ENCODE assay signal across 34 cellular contexts in the genomic region with DNA sequence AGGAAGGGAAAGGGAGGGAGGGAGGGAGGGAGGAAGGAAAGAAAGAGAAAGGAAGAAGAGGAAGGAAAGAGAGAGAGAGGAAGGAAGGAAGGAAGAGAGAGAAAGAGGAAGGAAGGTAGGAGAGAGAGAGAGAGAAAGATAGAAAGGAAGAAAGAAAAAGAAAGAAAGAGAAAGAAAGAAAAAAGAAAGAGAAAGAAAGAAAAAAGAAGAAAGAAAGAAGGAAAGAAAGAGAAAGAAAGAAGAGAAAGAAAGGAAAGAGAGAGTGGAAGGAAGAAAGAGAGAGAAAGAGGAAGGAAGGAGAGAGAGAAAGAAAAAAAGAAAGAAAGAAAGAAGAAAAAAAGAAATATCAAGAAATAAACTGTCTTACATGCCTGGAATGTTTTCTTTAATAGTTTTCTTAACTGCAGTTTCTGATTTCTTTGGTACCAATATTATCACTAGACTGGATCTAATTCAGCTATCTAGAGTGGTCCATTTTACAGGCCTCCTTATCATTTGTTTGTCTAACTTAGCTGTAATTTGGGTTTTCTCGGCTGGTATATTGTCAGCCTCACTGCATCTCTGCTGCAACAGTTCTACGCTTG.
"Had no signal": no experiment of that assay in that cellular context is flagged by ENCODE, and none has a peak within 500 bp of the region (broad histone marks: within the 10 kb centered on the region; RNA-seq: fewer than 3 reads in every experiment).

No MANE protein-coding gene starts in this region.

- H3K4me3 ChIP-seq: body of pancreas, coronary artery, dorsolateral prefrontal cortex, gastrocnemius medialis, heart left ventricle had no signal

- ATAC-seq: activated CD4-positive, alpha-beta T cell treated with anti-CD3 and anti-CD28 coated beads for 36 hours; activated CD8-positive, alpha-beta T cell treated with anti-CD3 and anti-CD28 coated beads for 36 hours; activated T-cell treated with anti-CD3 and anti-CD28 coated beads, Interleukin-2, amount 50 U/mL, for 4 hours; activated T-helper 17 cell treated with anti-CD3 and anti-CD28 coated beads, Interleukin-2, amount 50 U/mL, for 72 hours; body of pancreas; esophagus mucosa; foreskin keratinocyte; gastrocnemius medialis; heart left ventricle; T-helper 17 cell had no signal

- H3K36me3 Mint-ChIP-seq: activated naive CD8-positive, alpha-beta T cell had no signal

- H3K27ac Mint-ChIP-seq: activated CD4-positive, alpha-beta T cell treated with anti-CD3 and anti-CD28 coated beads for 36 hours; activated CD4-positive, alpha-beta T cell treated with anti-CD3 and anti-CD28 coated beads, Interleukin-2, amount 10 ng/mL, durations not matched to agents 7 days and 5 days; activated CD8-positive, alpha-beta T cell treated with anti-CD3 and anti-CD28 coated beads for 36 hours; activated naive CD8-positive, alpha-beta T cell; activated T-helper 17 cell treated with anti-CD3 and anti-CD28 coated beads, Interleukin-2, amount 50 U/mL, for 72 hours; dendritic cell treated with granulocyte-macrophage colony-stimulating factor and Interleukin-4, amounts not matched to agents 40 ng/mL and 50 ng/mL, for 4 days; endodermal cell; T-helper 17 cell; T-helper 2 cell treated with Interferon-gamma antibody and Interleukin-4, amounts not matched to agents 5 μg/mL and 100 μg/mL, for 36 hours had no signal

- H3K4me1 ChIP-seq: body of pancreas, foreskin keratinocyte, gastrocnemius medialis, heart left ventricle had no signal

- H3K4me3 Mint-ChIP-seq: activated CD4-positive, alpha-beta T cell treated with anti-CD3 and anti-CD28 coated beads for 36 hours; activated CD4-positive, alpha-beta T cell treated with anti-CD3 and anti-CD28 coated beads, Interleukin-2, amount 10 ng/mL, durations not matched to agents 7 days and 5 days; activated CD8-positive, alpha-beta T cell treated with anti-CD3 and anti-CD28 coated beads for 36 hours; activated naive CD8-positive, alpha-beta T cell; activated T-cell treated with anti-CD3 and anti-CD28 coated beads, Interleukin-2, amount 50 U/mL, for 4 hours; activated T-helper 17 cell treated with anti-CD3 and anti-CD28 coated beads, Interleukin-2, amount 50 U/mL, for 72 hours; dendritic cell treated with granulocyte-macrophage colony-stimulating factor and Interleukin-4, amounts not matched to agents 40 ng/mL and 50 ng/mL, for 4 days; endodermal cell; T-helper 17 cell; T-helper 2 cell treated with Interferon-gamma antibody and Interleukin-4, amounts not matched to agents 5 μg/mL and 100 μg/mL, for 36 hours had no signal

- H3K36me3 ChIP-seq: gastrocnemius medialis, heart left ventricle, WERI-Rb-1 had no signal

- H3K9me3 ChIP-seq: body of pancreas had no signal

- H3K27me3 ChIP-seq: body of pancreas, foreskin keratinocyte, gastrocnemius medialis, heart left ventricle had no signal

- H3K27ac ChIP-seq: body of pancreas, coronary artery, dorsolateral prefrontal cortex, foreskin keratinocyte, gastrocnemius medialis, heart left ventricle, WERI-Rb-1 had no signal

- H3K4me1 Mint-ChIP-seq: activated CD4-positive, alpha-beta T cell treated with anti-CD3 and anti-CD28 coated beads, Interleukin-2, amount 10 ng/mL, durations not matched to agents 7 days and 5 days; activated T-helper 17 cell treated with anti-CD3 and anti-CD28 coated beads, Interleukin-2, amount 50 U/mL, for 72 hours; endodermal cell; T-helper 17 cell had no signal

- DNase-seq: activated CD4-positive, alpha-beta T cell treated with anti-CD3 and anti-CD28 coated beads for 36 hours; activated CD4-positive, alpha-beta T cell treated with anti-CD3 and anti-CD28 coated beads, Interleukin-2, amount 10 ng/mL, durations not matched to agents 7 days and 5 days; activated CD4-positive, alpha-beta T cell treated with anti-CD3 and anti-CD28 coated beads, Interleukin-2, amount 50 U/mL, for 48 hours; activated CD4-positive, CD25-positive, alpha-beta regulatory T cell; activated CD4-positive, CD25-positive, alpha-beta regulatory T cell treated with anti-CD3 and anti-CD28 coated beads, Interleukin-2, amount 50 U/mL, for 72 hours; activated CD8-positive, alpha-beta memory T cell treated with anti-CD3 and anti-CD28 coated beads for 24 hours; activated CD8-positive, alpha-beta T cell treated with anti-CD3 and anti-CD28 coated beads for 36 hours; activated effector memory CD4-positive, alpha-beta T cell treated with Interleukin-2 at 50 U/mL for 16 hours; activated gamma-delta T cell treated with Interleukin-2 at 50 U/mL for 16 hours; activated naive CD4-positive, alpha-beta T cell treated with anti-CD3 and anti-CD28 coated beads, Interleukin-2, amount 50 U/mL, for 16 hours; activated naive CD4-positive, alpha-beta T cell treated with Interleukin-2 at 50 U/mL for 16 hours; activated T-cell treated with anti-CD3 and anti-CD28 coated beads, Interleukin-2, amount 50 U/mL, for 4 hours; amniotic stem cell; anterior cingulate cortex; body of pancreas; central memory CD4-positive, alpha-beta T cell; cerebellar nuclear complex; dorsolateral prefrontal cortex; effector memory CD4-positive, alpha-beta T cell; endodermal cell; foreskin keratinocyte; gastrocnemius medialis; glutamatergic neuron; heart left ventricle; T-helper 1 cell; T-helper 17 cell; T1000; WERI-Rb-1 had no signal
